In the genomic region with DNA sequence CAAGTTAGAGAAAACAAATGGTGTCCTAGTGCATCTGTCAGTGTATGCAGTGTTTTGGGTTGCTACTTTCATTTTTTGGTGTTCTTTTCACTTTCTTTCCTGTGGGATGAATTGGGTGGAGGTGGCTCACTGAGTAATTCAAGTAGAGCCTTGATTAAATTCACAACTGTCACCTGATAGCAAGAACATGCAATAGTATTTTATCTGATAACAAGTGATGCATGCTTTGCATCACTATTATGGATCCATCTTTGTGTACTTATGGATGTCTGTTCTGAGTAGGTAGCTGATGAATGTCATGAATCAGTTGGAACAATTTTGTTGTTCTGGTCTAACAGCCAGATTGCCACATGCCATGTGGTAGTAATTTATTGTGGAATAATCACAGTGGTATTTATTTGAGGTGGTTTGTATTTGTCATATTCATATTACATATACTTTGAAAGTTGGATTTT, we compare ENCODE assay signal across 1 cellular context.
TF ChIP-seq lines count a peak whose summit lies in the region.

No MANE protein-coding gene starts in this region.

TF ChIP-seq in GM23338, 12 proteins besides CTCF, POLR2A, EP300 and RAD21:
- TF ChIP-seq, protein P1, sequence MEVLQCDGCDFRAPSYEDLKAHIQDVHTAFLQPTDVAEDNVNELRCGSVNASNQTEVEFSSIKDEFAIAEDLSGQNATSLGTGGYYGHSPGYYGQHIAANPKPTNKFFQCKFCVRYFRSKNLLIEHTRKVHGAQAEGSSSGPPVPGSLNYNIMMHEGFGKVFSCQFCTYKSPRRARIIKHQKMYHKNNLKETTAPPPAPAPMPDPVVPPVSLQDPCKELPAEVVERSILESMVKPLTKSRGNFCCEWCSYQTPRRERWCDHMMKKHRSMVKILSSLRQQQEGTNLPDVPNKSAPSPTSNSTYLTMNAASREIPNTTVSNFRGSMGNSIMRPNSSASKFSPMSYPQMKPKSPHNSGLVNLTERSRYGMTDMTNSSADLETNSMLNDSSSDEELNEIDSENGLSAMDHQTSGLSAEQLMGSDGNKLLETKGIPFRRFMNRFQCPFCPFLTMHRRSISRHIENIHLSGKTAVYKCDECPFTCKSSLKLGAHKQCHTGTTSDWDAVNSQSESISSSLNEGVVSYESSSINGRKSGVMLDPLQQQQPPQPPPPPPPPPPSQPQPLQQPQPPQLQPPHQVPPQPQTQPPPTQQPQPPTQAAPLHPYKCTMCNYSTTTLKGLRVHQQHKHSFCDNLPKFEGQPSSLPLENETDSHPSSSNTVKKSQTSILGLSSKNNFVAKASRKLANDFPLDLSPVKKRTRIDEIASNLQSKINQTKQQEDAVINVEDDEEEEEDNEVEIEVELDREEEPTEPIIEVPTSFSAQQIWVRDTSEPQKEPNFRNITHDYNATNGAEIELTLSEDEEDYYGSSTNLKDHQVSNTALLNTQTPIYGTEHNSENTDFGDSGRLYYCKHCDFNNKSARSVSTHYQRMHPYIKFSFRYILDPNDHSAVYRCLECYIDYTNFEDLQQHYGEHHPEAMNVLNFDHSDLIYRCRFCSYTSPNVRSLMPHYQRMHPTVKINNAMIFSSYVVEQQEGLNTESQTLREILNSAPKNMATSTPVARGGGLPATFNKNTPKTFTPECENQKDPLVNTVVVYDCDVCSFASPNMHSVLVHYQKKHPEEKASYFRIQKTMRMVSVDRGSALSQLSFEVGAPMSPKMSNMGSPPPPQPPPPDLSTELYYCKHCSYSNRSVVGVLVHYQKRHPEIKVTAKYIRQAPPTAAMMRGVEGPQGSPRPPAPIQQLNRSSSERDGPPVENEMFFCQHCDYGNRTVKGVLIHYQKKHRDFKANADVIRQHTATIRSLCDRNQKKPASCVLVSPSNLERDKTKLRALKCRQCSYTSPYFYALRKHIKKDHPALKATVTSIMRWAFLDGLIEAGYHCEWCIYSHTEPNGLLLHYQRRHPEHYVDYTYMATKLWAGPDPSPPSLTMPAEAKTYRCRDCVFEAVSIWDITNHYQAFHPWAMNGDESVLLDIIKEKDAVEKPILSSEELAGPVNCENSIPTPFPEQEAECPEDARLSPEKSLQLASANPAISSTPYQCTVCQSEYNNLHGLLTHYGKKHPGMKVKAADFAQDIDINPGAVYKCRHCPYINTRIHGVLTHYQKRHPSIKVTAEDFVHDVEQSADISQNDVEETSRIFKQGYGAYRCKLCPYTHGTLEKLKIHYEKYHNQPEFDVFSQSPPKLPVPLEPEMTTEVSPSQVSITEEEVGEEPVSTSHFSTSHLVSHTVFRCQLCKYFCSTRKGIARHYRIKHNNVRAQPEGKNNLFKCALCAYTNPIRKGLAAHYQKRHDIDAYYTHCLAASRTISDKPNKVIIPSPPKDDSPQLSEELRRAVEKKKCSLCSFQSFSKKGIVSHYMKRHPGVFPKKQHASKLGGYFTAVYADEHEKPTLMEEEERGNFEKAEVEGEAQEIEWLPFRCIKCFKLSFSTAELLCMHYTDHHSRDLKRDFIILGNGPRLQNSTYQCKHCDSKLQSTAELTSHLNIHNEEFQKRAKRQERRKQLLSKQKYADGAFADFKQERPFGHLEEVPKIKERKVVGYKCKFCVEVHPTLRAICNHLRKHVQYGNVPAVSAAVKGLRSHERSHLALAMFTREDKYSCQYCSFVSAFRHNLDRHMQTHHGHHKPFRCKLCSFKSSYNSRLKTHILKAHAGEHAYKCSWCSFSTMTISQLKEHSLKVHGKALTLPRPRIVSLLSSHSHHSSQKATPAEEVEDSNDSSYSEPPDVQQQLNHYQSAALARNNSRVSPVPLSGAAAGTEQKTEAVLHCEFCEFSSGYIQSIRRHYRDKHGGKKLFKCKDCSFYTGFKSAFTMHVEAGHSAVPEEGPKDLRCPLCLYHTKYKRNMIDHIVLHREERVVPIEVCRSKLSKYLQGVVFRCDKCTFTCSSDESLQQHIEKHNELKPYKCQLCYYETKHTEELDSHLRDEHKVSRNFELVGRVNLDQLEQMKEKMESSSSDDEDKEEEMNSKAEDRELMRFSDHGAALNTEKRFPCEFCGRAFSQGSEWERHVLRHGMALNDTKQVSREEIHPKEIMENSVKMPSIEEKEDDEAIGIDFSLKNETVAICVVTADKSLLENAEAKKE (CRISPR knock-in tag; IDR thresholded peaks at IDR 0.05) = no peak
- TF ChIP-seq EZH2 (IDR thresholded peaks at IDR 0.05; ENCODE audit: low read depth, unreplicated experiment) (no peak), STAT1 (IDR thresholded peaks at IDR 0.05; ENCODE audit: unreplicated experiment) (no peak), ZNF331 (CRISPR knock-in tag; IDR thresholded peaks at IDR 0.05; ENCODE audit: low read depth) (no peak), CREB1 (CRISPR knock-in tag; IDR thresholded peaks at IDR 0.05; ENCODE audit: low read depth) (no peak)
